Comparison of ENCODE assay signal across 18 cellular contexts in genomic region chr22:27388090-27388600, GRCh38.
"Had no signal": no experiment of that assay in that cellular context is flagged by ENCODE, and none has a peak within 500 bp of the region (broad histone marks: within the 10 kb centered on the region; RNA-seq: fewer than 3 reads in every experiment).

No MANE protein-coding gene starts in this region.

- H3K9me3 Mint-ChIP-seq: activated T-cell treated with anti-CD3 and anti-CD28 coated beads, Interleukin-2, amount 50 U/mL, for 72 hours; effector memory CD8-positive, alpha-beta T cell; immature natural killer cell; natural killer cell treated with Interleukin-12 subunit alpha and Interleukin-12 subunit beta and Interleukin-15 and Interleukin-18, amount 100 ng/mL, for 72 hours; T-helper 2 cell treated with Interferon-gamma antibody and Interleukin-4, amounts not matched to agents 5 μg/mL and 100 μg/mL, for 36 hours had no signal

- H3K4me1 ChIP-seq: ascending aorta, prostate gland, right atrium auricular region, testis, upper lobe of right lung had no signal

- H3K4me1 Mint-ChIP-seq: immature natural killer cell had no signal

- ATAC-seq: activated T-cell treated with anti-CD3 and anti-CD28 coated beads, Interleukin-2, amount 50 U/mL, for 72 hours; effector memory CD8-positive, alpha-beta T cell; natural killer cell treated with Interleukin-12 subunit alpha and Interleukin-12 subunit beta and Interleukin-15 and Interleukin-18, amount 100 ng/mL, for 72 hours; upper lobe of right lung had no signal

- FAIRE-seq: TTC549 had no signal

- H3K4me3 ChIP-seq: ascending aorta, esophagus squamous epithelium, prostate gland, right atrium auricular region, testis, upper lobe of right lung had no signal

- DNase-seq: activated CD4-positive, alpha-beta T cell treated with anti-CD3 and anti-CD28 coated beads, Interleukin-2, amount 50 U/mL, for 4 hours; activated effector memory CD4-positive, alpha-beta T cell treated with anti-CD3 and anti-CD28 coated beads, Interleukin-2, amount 50 U/mL, for 16 hours; activated naive CD4-positive, alpha-beta T cell treated with anti-CD3 and anti-CD28 coated beads, Interleukin-2, amount 50 U/mL, for 16 hours; activated T-cell treated with anti-CD3 and anti-CD28 coated beads, Interleukin-2, amount 50 U/mL, for 72 hours; dermis blood vessel endothelial cell; effector memory CD8-positive, alpha-beta T cell; esophagus squamous epithelium; immature natural killer cell; mesendoderm; stimulated activated CD4-positive, alpha-beta T cell treated with anti-CD3 and anti-CD28 coated beads, Interleukin-2, amount 100 ng/mL, for 48 hours; testis; upper lobe of right lung had no signal

- H3K27ac ChIP-seq: ascending aorta, esophagus squamous epithelium, prostate gland, right atrium auricular region, testis, upper lobe of right lung had no signal

- H3K36me3 Mint-ChIP-seq: immature natural killer cell; natural killer cell treated with Interleukin-12 subunit alpha and Interleukin-12 subunit beta and Interleukin-15 and Interleukin-18, amount 100 ng/mL, for 72 hours had no signal

- H3K4me3 Mint-ChIP-seq: activated T-cell treated with anti-CD3 and anti-CD28 coated beads, Interleukin-2, amount 50 U/mL, for 72 hours; effector memory CD8-positive, alpha-beta T cell; immature natural killer cell; natural killer cell treated with Interleukin-12 subunit alpha and Interleukin-12 subunit beta and Interleukin-15 and Interleukin-18, amount 100 ng/mL, for 72 hours; T-helper 2 cell treated with Interferon-gamma antibody and Interleukin-4, amounts not matched to agents 5 μg/mL and 100 μg/mL, for 36 hours had no signal

- H3K27ac Mint-ChIP-seq: activated T-cell treated with anti-CD3 and anti-CD28 coated beads, Interleukin-2, amount 50 U/mL, for 72 hours; effector memory CD8-positive, alpha-beta T cell; immature natural killer cell; natural killer cell treated with Interleukin-12 subunit alpha and Interleukin-12 subunit beta and Interleukin-15 and Interleukin-18, amount 100 ng/mL, for 72 hours; T-helper 2 cell treated with Interferon-gamma antibody and Interleukin-4, amounts not matched to agents 5 μg/mL and 100 μg/mL, for 36 hours had no signal

- H3K36me3 ChIP-seq: ascending aorta, esophagus squamous epithelium, prostate gland, right atrium auricular region, upper lobe of right lung had no signal

- H3K9me3 ChIP-seq: ascending aorta, esophagus squamous epithelium, prostate gland, right atrium auricular region, testis, upper lobe of right lung had no signal

- H3K27me3 ChIP-seq: right atrium auricular region, testis had no signal
